In the genomic region with DNA sequence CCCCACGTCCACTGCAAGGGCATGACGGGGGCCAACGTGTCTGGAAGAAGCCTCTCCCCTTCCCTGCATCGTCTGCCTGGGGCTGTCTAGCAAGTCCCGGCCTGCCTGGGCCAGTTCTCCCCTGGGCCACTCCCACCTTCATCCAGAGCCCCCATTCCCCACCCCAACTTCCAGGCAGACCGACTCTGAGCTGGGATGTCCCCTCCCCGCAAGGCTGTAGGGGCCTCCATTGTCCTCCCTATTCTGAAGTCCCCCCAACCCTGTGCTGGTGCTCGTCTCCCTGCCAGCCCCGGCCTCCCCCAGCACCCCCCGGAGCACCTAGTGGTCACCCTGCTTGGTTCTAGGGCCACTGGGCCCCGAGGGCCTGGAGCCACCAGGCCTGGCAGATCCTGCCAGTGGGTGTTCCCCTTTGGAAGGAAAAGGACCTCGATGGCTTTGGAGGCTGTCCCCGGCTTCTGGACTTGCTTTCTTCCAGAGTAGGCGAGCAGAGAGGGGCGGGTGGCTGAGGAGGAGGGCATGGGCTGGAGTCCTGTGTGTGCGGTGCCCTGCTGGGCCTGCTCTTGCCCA, we compare ENCODE assay signal across 16 cellular contexts. TPM values are rescaled to one million over a fixed set of nuclear protein-coding genes. Genes with fewer than 3 reads are reported as not detected.
DNase-seq lines count a peak whose midpoint lies in the region; ATAC-seq, FAIRE-seq and TF ChIP-seq lines count a peak whose summit lies in the region.
"Had no signal": no experiment of that assay in that cellular context is flagged by ENCODE, and none has a peak within 500 bp of the region (broad histone marks: within the 10 kb centered on the region; RNA-seq: fewer than 3 reads in every experiment).

No MANE protein-coding gene starts in this region.

- peak overlapping the region; percentile 93 for H3K4me2 ChIP-seq in A549
- H3K4me2 ChIP-seq in astrocyte (ENCODE audit: low read length) = peak overlapping the region; percentile 41
- peak overlapping the region; percentile 66 for H3K4me2 ChIP-seq in smooth muscle cell

- FAIRE-seq in A549 (lab: Jason Lieb, UNC) = no peak
- no peak for FAIRE-seq in astrocyte (lab: Jason Lieb, UNC)

- H3F3A ChIP-seq in smooth muscle cell (ENCODE audit: low read depth) = peaks cover 6% of the 10 kb centered on the region

- H3K9me3 ChIP-seq in A549 (no peaks in the 10 kb centered on the region), astrocyte (ENCODE audit: insufficient read depth, low read depth, low read length) (no peaks in the 10 kb centered on the region), smooth muscle cell (replicated peaks; ENCODE audit: low read depth) (no peaks in the 10 kb centered on the region)
- H3K9me3 ChIP-seq: neutrophil had no signal

- TF ChIP-seq RAD21 in A549 (conservative IDR thresholded peaks at IDR 0.05 in 1 of 2, IDR thresholded peaks at IDR 0.05 in 1 of 2) = no peak

- H3K36me3 ChIP-seq in astrocyte (ENCODE audit: insufficient read depth, low read length) (no peaks in the 10 kb centered on the region), smooth muscle cell (ENCODE audit: low read depth) (no peaks in the 10 kb centered on the region)
- H3K36me3 ChIP-seq: cardiac muscle cell, neutrophil had no signal

- H3K4me3 Mint-ChIP-seq in astrocyte (ENCODE audit: unreplicated experiment) = no peak overlapping the region
- H3K4me3 Mint-ChIP-seq: activated CD4-positive, alpha-beta T cell treated with anti-CD3 and anti-CD28 coated beads, Interleukin-2, amount 10 ng/mL, durations not matched to agents 7 days and 5 days; activated naive CD4-positive, alpha-beta T cell treated with anti-CD3 and anti-CD28 coated beads, Interleukin-2, amount 50 U/mL, for 24 hours; immature natural killer cell had no signal

- WGBS in A549 (ENCODE audit: missing lambda C conversion rate) = 73% methylated on average over 10 of the region's 16 CpGs
- WGBS in smooth muscle cell (ENCODE audit: low lambda C conversion rate) = 66% methylated on average over 14 of the region's 16 CpGs

- TF ChIP-seq EP300 in A549 (IDR thresholded peaks at IDR 0.05) = no peak

- no peak overlapping the region for H3K4me3 ChIP-seq in A549
- no peak overlapping the region for H3K4me3 ChIP-seq in astrocyte (ENCODE audit: insufficient read depth, low read depth, low read length)
- H3K4me3 ChIP-seq in smooth muscle cell = no peak overlapping the region
- H3K4me3 ChIP-seq: cardiac muscle cell had no signal

- H3K79me2 ChIP-seq in astrocyte (ENCODE audit: insufficient read depth, low read length) (peaks cover 93% of the 10 kb centered on the region), smooth muscle cell (ENCODE audit: low read depth) (peaks cover 94% of the 10 kb centered on the region)

- DNase-seq in A549 (ENCODE audit: low read depth in 1 of 2, low spot score in 1 of 2) = no peak
- no peak for DNase-seq in astrocyte (ENCODE audit: low read depth)
- peak; percentile 3 for DNase-seq in iPS-NIHi11 (ENCODE audit: low spot score)
- DNase-seq in smooth muscle cell (lab: John Stamatoyannopoulos, UW; ENCODE audit: unreplicated experiment) = no peak
- DNase-seq in HEK293T (ENCODE audit: extremely low spot score) = no peak
- DNase-seq in caudate nucleus (lab: John Stamatoyannopoulos, UW) = no peak
- no peak for DNase-seq in AG08396 (ENCODE audit: low spot score)
- DNase-seq: activated CD4-positive, alpha-beta T cell treated with anti-CD3 and anti-CD28 coated beads, Interleukin-2, amount 10 ng/mL, durations not matched to agents 7 days and 5 days; immature natural killer cell; NCI-H1105 treated with DMSO at 0.1 percent for 48 hours; stimulated activated CD4-positive, alpha-beta T cell treated with anti-CD3 and anti-CD28 coated beads, Interleukin-4, amount 100 ng/mL, for 4 hours had no signal

- TF ChIP-seq CTCF in A549 (IDR thresholded peaks at IDR 0.05) (no peak), astrocyte (IDR thresholded peaks at IDR 0.05; ENCODE audit: insufficient read depth, low read depth, low read length) (no peak), smooth muscle cell (IDR thresholded peaks at IDR 0.05; ENCODE audit: borderline replicate concordance, insufficient read depth, poor library complexity, severe bottlenecking) (no peak)

- POLR2A ChIA-PET in A549 (lab: Yijun Ruan, JAX) (no interaction called here), HEK293T (lab: Yijun Ruan, JAX) (no interaction called here)

- peaks cover 7% of the 10 kb centered on the region for H3K4me1 Mint-ChIP-seq in astrocyte (ENCODE audit: low read depth, unreplicated experiment)
- H3K4me1 Mint-ChIP-seq: activated naive CD4-positive, alpha-beta T cell treated with anti-CD3 and anti-CD28 coated beads, Interleukin-2, amount 50 U/mL, for 24 hours had no signal

- no peaks in the 10 kb centered on the region for H3K27me3 Mint-ChIP-seq in astrocyte (ENCODE audit: low read depth, unreplicated experiment)

- no peak overlapping the region for H3K27ac Mint-ChIP-seq in astrocyte (ENCODE audit: unreplicated experiment)
- H3K27ac Mint-ChIP-seq: activated CD4-positive, alpha-beta T cell treated with anti-CD3 and anti-CD28 coated beads, Interleukin-2, amount 10 ng/mL, durations not matched to agents 7 days and 5 days; activated naive CD4-positive, alpha-beta T cell treated with anti-CD3 and anti-CD28 coated beads, Interleukin-2, amount 50 U/mL, for 24 hours; immature natural killer cell had no signal

- CTCF ChIA-PET in A549 (lab: Yijun Ruan, JAX) = interaction anchor here (0.6 to 22.8 kb wide), 8 partner anchors 7 to 82 kb away, joined by 3 to 423 read pairs (median 10); partner anchors contain the start of gene GLIS2
- CTCF ChIA-PET in HEK293T (lab: Yijun Ruan, JAX) = no interaction called here

- no peak for TF ChIP-seq POLR2A in A549 (IDR thresholded peaks at IDR 0.05; ENCODE audit: low read length)

- no peaks in the 10 kb centered on the region for H3K9me3 Mint-ChIP-seq in astrocyte (ENCODE audit: unreplicated experiment)
- H3K9me3 Mint-ChIP-seq: activated CD4-positive, alpha-beta T cell treated with anti-CD3 and anti-CD28 coated beads, Interleukin-2, amount 10 ng/mL, durations not matched to agents 7 days and 5 days; activated naive CD4-positive, alpha-beta T cell treated with anti-CD3 and anti-CD28 coated beads, Interleukin-2, amount 50 U/mL, for 24 hours; immature natural killer cell had no signal

- no peaks in the 10 kb centered on the region for H3K36me3 Mint-ChIP-seq in astrocyte (ENCODE audit: low read depth, unreplicated experiment)
- H3K36me3 Mint-ChIP-seq: activated naive CD4-positive, alpha-beta T cell treated with anti-CD3 and anti-CD28 coated beads, Interleukin-2, amount 50 U/mL, for 24 hours; immature natural killer cell had no signal

- peaks cover 90% of the 10 kb centered on the region for H4K20me1 ChIP-seq in astrocyte (ENCODE audit: insufficient read depth, low read length)
- H4K20me1 ChIP-seq in smooth muscle cell (ENCODE audit: low read depth) = peaks cover 83% of the 10 kb centered on the region

- H3K27me3 ChIP-seq in astrocyte (ENCODE audit: insufficient read depth, low read length) = no peaks in the 10 kb centered on the region
- no peaks in the 10 kb centered on the region for H3K27me3 ChIP-seq in smooth muscle cell (ENCODE audit: low read depth)
- H3K27me3 ChIP-seq: cardiac muscle cell had no signal

- H3K27ac ChIP-seq in A549 (peak overlapping the region; percentile 19 to 96; a peak in 4 of 6 replicates), astrocyte (ENCODE audit: low read depth, low read length) (no peak overlapping the region), smooth muscle cell (ENCODE audit: low read depth) (peak overlapping the region; percentile 25), caudate nucleus (ENCODE audit: low read depth, low read length) (no peak overlapping the region)
- H3K27ac ChIP-seq: cardiac muscle cell, HL-60, neutrophil had no signal

- no peak overlapping the region for H2AFZ ChIP-seq in astrocyte (ENCODE audit: low read depth, low read length)
- H2AFZ ChIP-seq in smooth muscle cell (ENCODE audit: low read depth) = no peak overlapping the region

- no peak for ATAC-seq in A549
- no peak for ATAC-seq in HG02571 (IDR thresholded peaks at IDR 0.05; ENCODE audit: unreplicated experiment)

- no peak overlapping the region for H3K9ac ChIP-seq in astrocyte (ENCODE audit: low read length)
- peak overlapping the region; percentile 28 for H3K9ac ChIP-seq in smooth muscle cell (ENCODE audit: low read depth)

- H3K4me1 ChIP-seq in A549 (peaks cover 78% of the 10 kb centered on the region), astrocyte (ENCODE audit: insufficient read depth, low read length) (peaks cover 52% of the 10 kb centered on the region), smooth muscle cell (ENCODE audit: low read depth) (peaks cover 50% of the 10 kb centered on the region)

RNA-seq across cellular contexts. Expression of gene GLIS2, which starts 4.8 kb away (rescaled TPM):
- polyA plus RNA-seq in A549 (2011; rRNA removed) (5.5 and 6.8 TPM in 2 replicates), A549 (2017; fragmentation: RNase III; extraction: RNeasy Plus Mini Kit Qiagen cat#74134 plus additional on column Dnase treatment) (15.8 to 19.5 TPM (median 16.3 TPM) in 3 replicates), smooth muscle cell (9.2 and 13.4 TPM in 2 replicates)
- polyA plus RNA-seq in A549 (2012; cell fraction: cytosol; rRNA removed) = 20.8 and 29.4 TPM in 2 replicates
- polyA plus RNA-seq in A549 (2012; cell fraction: nucleus; rRNA removed) = 37.1 and 54.5 TPM in 2 replicates
- polyA minus RNA-seq in A549 (2011; rRNA and poly(A)+ RNA removed) = 3.3 and 6.4 TPM in 2 replicates
- total RNA-seq in astrocyte (16.5 and 18.9 TPM in 2 replicates), smooth muscle cell (1.2 and 2.8 TPM in 2 replicates)
- polyA plus RNA-seq: immature natural killer cell had no signal

RNA-seq across cellular contexts. Expression of gene PAM16, which starts 30.5 kb away (rescaled TPM):
- polyA plus RNA-seq in A549 (2011; rRNA removed) (42.5 and 55.1 TPM in 2 replicates), A549 (2017; fragmentation: RNase III; extraction: RNeasy Plus Mini Kit Qiagen cat#74134 plus additional on column Dnase treatment) (58.7 to 64.3 TPM (median 59.1 TPM) in 3 replicates), smooth muscle cell (47.7 and 52.2 TPM in 2 replicates)
- 169 and 194 TPM in 2 replicates for polyA plus RNA-seq in A549 (2012; cell fraction: cytosol; rRNA removed)
- polyA plus RNA-seq in A549 (2012; cell fraction: nucleus; rRNA removed) = 144 and 160 TPM in 2 replicates
- polyA minus RNA-seq in A549 (2011; rRNA and poly(A)+ RNA removed) = 9.2 and 9.3 TPM in 2 replicates
- total RNA-seq in astrocyte (50.7 and 51.9 TPM in 2 replicates), smooth muscle cell (18.4 and 29.6 TPM in 2 replicates)

RNA-seq across cellular contexts. Expression of gene TFAP4, which starts 47.8 kb away (rescaled TPM):
- polyA plus RNA-seq in A549 (2011; rRNA removed) = 7.0 and 7.2 TPM in 2 replicates
- 19.1 and 22.2 TPM in 2 replicates for polyA plus RNA-seq in A549 (2012; cell fraction: cytosol; rRNA removed)
- 25.1 and 33.1 TPM in 2 replicates for polyA plus RNA-seq in A549 (2012; cell fraction: nucleus; rRNA removed)
- 13.6 to 15.7 TPM (median 14.7 TPM) in 3 replicates for polyA plus RNA-seq in A549 (2017; fragmentation: RNase III; extraction: RNeasy Plus Mini Kit Qiagen cat#74134 plus additional on column Dnase treatment)
- 30.3 and 41.0 TPM in 2 replicates for polyA minus RNA-seq in A549 (2011; rRNA and poly(A)+ RNA removed)
- total RNA-seq in astrocyte = 6.1 and 7.7 TPM in 2 replicates
- total RNA-seq in smooth muscle cell = 2.7 and 9.6 TPM in 2 replicates
- polyA plus RNA-seq in smooth muscle cell = 1.3 and 2.5 TPM in 2 replicates

RNA-seq across cellular contexts. Expression of gene VASN, which starts 51.0 kb away (rescaled TPM):
- polyA plus RNA-seq in A549 (2011; rRNA removed) = 2.0 and 2.3 TPM in 2 replicates
- polyA plus RNA-seq in A549 (2012; cell fraction: cytosol; rRNA removed) = 6.1 and 9.5 TPM in 2 replicates
- 14.0 and 32.6 TPM in 2 replicates for polyA plus RNA-seq in A549 (2012; cell fraction: nucleus; rRNA removed)
- 4.0 to 4.7 TPM (median 4.2 TPM) in 3 replicates for polyA plus RNA-seq in A549 (2017; fragmentation: RNase III; extraction: RNeasy Plus Mini Kit Qiagen cat#74134 plus additional on column Dnase treatment)
- 1.3 and 1.8 TPM in 2 replicates for polyA minus RNA-seq in A549 (2011; rRNA and poly(A)+ RNA removed)
- 32.0 and 38.7 TPM in 2 replicates for total RNA-seq in astrocyte
- total RNA-seq in smooth muscle cell = 23.8 and 30.0 TPM in 2 replicates
- 127 and 150 TPM in 2 replicates for polyA plus RNA-seq in smooth muscle cell
- total RNA-seq: activated CD4-positive, alpha-beta T cell treated with anti-CD3 and anti-CD28 coated beads, Interleukin-2, amount 10 ng/mL, durations not matched to agents 7 days and 5 days had no signal

Comparison
In these comparisons a context has a peak if more than half of its experiments do, and no peak if none do; other contexts are left out.
1. H3K27ac ChIP-seq: peak in A549 (2 of 2) and smooth muscle cell (single experiment); none in astrocyte (single experiment) and caudate nucleus (single experiment).
2. H3K4me2 ChIP-seq: peak in every context shown above with its lines; median percentile 93 in A549; 66 in smooth muscle cell; 41 in astrocyte.